ENCODE assay signal across 2 cellular contexts in genomic region chr6:21807299-21807698, GRCh38.
TF ChIP-seq lines count a peak whose summit lies in the region.

No MANE protein-coding gene starts in this region.

TF ChIP-seq in SK-N-SH, 30 proteins besides CTCF, POLR2A, EP300 and RAD21 (continued from another document):
- no peak for TF ChIP-seq REST (IDR thresholded peaks at IDR 0.05; ENCODE audit: low read depth, low read length)
- no peak for TF ChIP-seq YY1 (IDR thresholded peaks at IDR 0.05; ENCODE audit: low read depth)
- no peak for TF ChIP-seq SMC3 (IDR thresholded peaks at IDR 0.05; ENCODE audit: low read depth, low read length)
- no peak for TF ChIP-seq GATA2 (CRISPR knock-in tag; IDR thresholded peaks at IDR 0.05)
- no peak for TF ChIP-seq JUND (IDR thresholded peaks at IDR 0.05)
- no peak for TF ChIP-seq MXI1 (IDR thresholded peaks at IDR 0.05; ENCODE audit: low read depth, low read length)
- no peak for TF ChIP-seq ZBTB33 (IDR thresholded peaks at IDR 0.05; ENCODE audit: borderline replicate concordance, low read depth)
- no peak for TF ChIP-seq TAF1 (IDR thresholded peaks at IDR 0.05; ENCODE audit: borderline replicate concordance, low read depth, low read length)
- TF ChIP-seq RXRA (IDR thresholded peaks at IDR 0.05; ENCODE audit: borderline replicate concordance, low read depth), result no peak
- TF ChIP-seq RFX5 (IDR thresholded peaks at IDR 0.05; ENCODE audit: low read length), result no peak
- no peak for TF ChIP-seq MEF2A (IDR thresholded peaks at IDR 0.05; ENCODE audit: borderline replicate concordance, low read depth)
- no peak for TF ChIP-seq MAX (IDR thresholded peaks at IDR 0.05; ENCODE audit: low read depth)
- TF ChIP-seq NRF1 (IDR thresholded peaks at IDR 0.05; ENCODE audit: low read depth, low read length), result no peak
- TF ChIP-seq POLR2AphosphoS5 (IDR thresholded peaks at IDR 0.05; ENCODE audit: low read depth, low read length), result no peak

TF ChIP-seq in SK-N-SH treated with all-trans-retinoic acid at 6 μM for 48 hours, 23 proteins besides CTCF, POLR2A, EP300 and RAD21 (continued from another document):
- TF ChIP-seq CREB5 (CRISPR knock-in tag; IDR thresholded peaks at IDR 0.05; ENCODE audit: low read depth), result no peak
